8 cellular contexts compared by ENCODE assay signal in genomic region chr1:99849744-99850457, GRCh38. TPM values are rescaled to one million over a fixed set of nuclear protein-coding genes. Genes with fewer than 3 reads are reported as not detected.
DNase-seq lines count a peak whose midpoint lies in the region; ATAC-seq and TF ChIP-seq lines count a peak whose summit lies in the region.

TSS of gene AGL (plus strand) at chr1:99850361. CDS start at chr1:99851043, 682 bp downstream.

- POLR2A ChIA-PET in A673 (lab: Charles Lee; ENCODE audit: low non-redundant PET): interaction anchor here (0.7 kb wide), 1 partner anchor 211 kb away, joined by 7 read pairs; no protein-coding TSS in a partner anchor

- H3K36me3 ChIP-seq in A673 (ENCODE audit: insufficient read depth, low read length, poor library complexity, severe bottlenecking): no peaks in the 10 kb centered on the region

- H3K27ac ChIP-seq in A673 (ENCODE audit: low read depth, low read length, poor library complexity, severe bottlenecking): peak within 1 kb of the TSS; percentile 82

- BruUV-seq in A673 (replicated peaks; lab: Mats Ljungman, UMichigan): no TSS peak

- DNase-seq in A673 (ENCODE audit: low spot score) (peak; percentile 85), NCI-H2227 (lab: John Stamatoyannopoulos, UW; ENCODE audit: unreplicated experiment) (peak; percentile 90), islet precursor cell (peak; percentile 96)
- DNase-seq in activated CD4-positive, CD25-positive, alpha-beta regulatory T cell (lab: John Stamatoyannopoulos, UW): peak; percentile 72 to 82 (median 76)
- DNase-seq in central memory CD4-positive, alpha-beta T cell: peak; percentile 85
- DNase-seq in stimulated activated CD4-positive, alpha-beta T cell treated with anti-CD3 and anti-CD28 coated beads, Interleukin-15, amount 100 ng/mL, for 1 hour (ENCODE audit: low read depth in 1 of 2, low spot score in 1 of 2): peak; percentile 76 to 78

- peak within 1 kb of the TSS; percentile 55 for H3K4me3 ChIP-seq in A673 (ENCODE audit: low read depth, low read length, poor library complexity, severe bottlenecking)

- H3K9me3 ChIP-seq in A673 (ENCODE audit: low read depth, low read length, poor library complexity, severe bottlenecking): no peaks in the 10 kb centered on the region

- no peaks in the 10 kb centered on the region for H3K27me3 ChIP-seq in A673 (replicated peaks; ENCODE audit: insufficient read depth, low read depth, low read length, poor library complexity)

- peaks cover 15% of the 10 kb centered on the region for H3K4me1 ChIP-seq in A673 (ENCODE audit: insufficient read depth, low read length, poor library complexity, severe bottlenecking)

- ATAC-seq in GM18858 (IDR thresholded peaks at IDR 0.05; ENCODE audit: unreplicated experiment) (peak; percentile 94), HG03066 (IDR thresholded peaks at IDR 0.05; ENCODE audit: low read depth, unreplicated experiment) (peak; percentile 98)

- intact Hi-C loops in A673 (cut with micrococcal nuclease; ENCODE audit: unreplicated experiment): loop anchor here (5.0 kb wide), 1 partner anchor 502 kb away; the partner anchor contains the start of gene CDC14A

- no peak for TF ChIP-seq CTCF in A673 (conservative IDR thresholded peaks at IDR 0.05; ENCODE audit: low read depth, low read length)

- CTCF ChIA-PET in A673 (lab: Charles Lee): no interaction called here

RNA-seq across cellular contexts. Expression of gene AGL, which starts in this region (rescaled TPM):
- total RNA-seq in A673 (2021): 11.9 and 12.7 TPM in 2 replicates

Comparison
In these comparisons a context has a peak if more than half of its experiments do, and no peak if none do; other contexts are left out.
1. Peak in every context shown above with its lines: DNase-seq, ATAC-seq, H3K4me3 ChIP-seq and H3K27ac ChIP-seq.